In genomic region chr6:150732765-150733539, GRCh38 we compare ENCODE assay signal across 21 cellular contexts.
DNase-seq lines count a peak whose midpoint lies in the region; ATAC-seq, FAIRE-seq and TF ChIP-seq lines count a peak whose summit lies in the region.
"Had no signal": no experiment of that assay in that cellular context is flagged by ENCODE, and none has a peak within 500 bp of the region (broad histone marks: within the 10 kb centered on the region; RNA-seq: fewer than 3 reads in every experiment).

No MANE protein-coding gene starts in this region.

- no peak overlapping the region for H4K91ac ChIP-seq in trophoblast cell (ENCODE audit: low read depth, low read length)

- CTCF ChIA-PET in CD4-positive, alpha-beta T cell (lab: Charles Lee) = no interaction called here

- no peaks in the 10 kb centered on the region for H3K27me3 ChIP-seq in trophoblast cell (ENCODE audit: insufficient read depth, low read length)
- H3K27me3 ChIP-seq in CD4-positive, alpha-beta T cell (ENCODE audit: control insufficient read depth, insufficient read depth, low read length) = no peaks in the 10 kb centered on the region
- H3K27me3 ChIP-seq: body of pancreas, gastroesophageal sphincter, pancreas, testis had no signal

- H3K18ac ChIP-seq in trophoblast cell (ENCODE audit: low read length) = peak overlapping the region; percentile 65

- intact Hi-C loops in CD4-positive, alpha-beta T cell (cut with DNase I, micrococcal nuclease) = no loop called here

- no peak overlapping the region for H3K27ac ChIP-seq in trophoblast cell (ENCODE audit: low read depth, low read length)
- no peak overlapping the region for H3K27ac ChIP-seq in CD4-positive, alpha-beta T cell (ENCODE audit: low read depth, low read length)
- H3K27ac ChIP-seq: body of pancreas, epithelial cell of prostate, gastroesophageal sphincter, pancreas, PC-9, testis had no signal

- no peak for FAIRE-seq in HTR-8/SVneo (lab: Jason Lieb, UNC)
- FAIRE-seq: pancreas, TTC549 had no signal

- H2BK5ac ChIP-seq in trophoblast cell (ENCODE audit: low read depth, low read length, poor library complexity) = no peak overlapping the region

- H3K9me3 Mint-ChIP-seq in CD4-positive, alpha-beta T cell = no peaks in the 10 kb centered on the region
- H3K9me3 Mint-ChIP-seq: activated naive CD4-positive, alpha-beta T cell treated with anti-CD3 and anti-CD28 coated beads, Interleukin-2, amount 50 U/mL, for 24 hours had no signal

- peaks cover 1% of the 10 kb centered on the region for H3K9me3 ChIP-seq in trophoblast cell (ENCODE audit: insufficient read depth, low read depth, low read length)
- no peaks in the 10 kb centered on the region for H3K9me3 ChIP-seq in CD4-positive, alpha-beta T cell (ENCODE audit: control insufficient read depth, low read length)
- H3K9me3 ChIP-seq: body of pancreas, gastroesophageal sphincter, pancreas, testis had no signal

- H3K4me3 Mint-ChIP-seq in CD4-positive, alpha-beta T cell = no peak overlapping the region
- H3K4me3 Mint-ChIP-seq: activated naive CD4-positive, alpha-beta T cell treated with anti-CD3 and anti-CD28 coated beads, Interleukin-2, amount 50 U/mL, for 24 hours had no signal

- DNase-seq in trophoblast cell (no peak), HTR-8/SVneo (ENCODE audit: insufficient read length, low spot score) (no peak), globus pallidus (ENCODE audit: low spot score) (no peak)
- no peak for DNase-seq in CD4-positive, alpha-beta T cell
- DNase-seq: activated CD4-positive, alpha-beta T cell treated with anti-CD3 and anti-CD28 coated beads, Interleukin-2, amount 50 U/mL, for 1 hour; body of pancreas; IMR-90; MV-4-11; NCI-H2081 treated with DMSO at 0.1 percent for 48 hours; NCI-H526 treated with DMSO at 0.1 percent for 48 hours; pancreas; PC-9; stimulated activated CD4-positive, alpha-beta T cell treated with anti-CD3 and anti-CD28 coated beads, Interleukin-4, amount 100 ng/mL, for 1 hour; testis had no signal

- H2AK5ac ChIP-seq in trophoblast cell (ENCODE audit: low read length) = no peak overlapping the region

- POLR2A ChIA-PET in CD4-positive, alpha-beta T cell (lab: Charles Lee) = no interaction called here

- no peak overlapping the region for H3K4me2 ChIP-seq in trophoblast cell (ENCODE audit: low read length)
- H3K4me2 ChIP-seq: PC-9 had no signal

- H3K14ac ChIP-seq in trophoblast cell (ENCODE audit: low read length) = no peak overlapping the region

- TF ChIP-seq CTCF in CD4-positive, alpha-beta T cell (IDR thresholded peaks at IDR 0.05) = no peak

- H3K4me1 ChIP-seq in trophoblast cell (ENCODE audit: control insufficient read depth in 1 of 2, insufficient read depth in 2 of 2, low read length in 2 of 2) = no peaks in the 10 kb centered on the region
- H3K4me1 ChIP-seq: body of pancreas, gastroesophageal sphincter, pancreas had no signal

- no peak overlapping the region for H2BK120ac ChIP-seq in trophoblast cell (ENCODE audit: insufficient read depth, low read length, poor library complexity)

- no peak overlapping the region for H3K27ac Mint-ChIP-seq in CD4-positive, alpha-beta T cell
- H3K27ac Mint-ChIP-seq: activated naive CD4-positive, alpha-beta T cell treated with anti-CD3 and anti-CD28 coated beads, Interleukin-2, amount 50 U/mL, for 24 hours had no signal

- H3K36me3 Mint-ChIP-seq in CD4-positive, alpha-beta T cell (ENCODE audit: low read depth) = no peaks in the 10 kb centered on the region
- H3K36me3 Mint-ChIP-seq: activated naive CD4-positive, alpha-beta T cell treated with anti-CD3 and anti-CD28 coated beads, Interleukin-2, amount 50 U/mL, for 24 hours had no signal

- no peak overlapping the region for H4K8ac ChIP-seq in trophoblast cell (ENCODE audit: low read depth, low read length)

- H3K36me3 ChIP-seq in trophoblast cell (ENCODE audit: control insufficient read depth in 1 of 2, insufficient read depth in 2 of 2, low read length in 2 of 2) = peaks cover 4 to 8% of the 10 kb centered on the region in 2 experiments
- H3K36me3 ChIP-seq: pancreas had no signal

- H3K4me3 ChIP-seq in trophoblast cell (ENCODE audit: low read depth, low read length) = no peak overlapping the region
- H3K4me3 ChIP-seq: body of pancreas, gastroesophageal sphincter, pancreas, PC-9, testis had no signal

- no peak overlapping the region for H3K23ac ChIP-seq in trophoblast cell (ENCODE audit: low read length)

- no peaks in the 10 kb centered on the region for H3K79me2 ChIP-seq in trophoblast cell (ENCODE audit: control insufficient read depth, insufficient read depth, low read length, poor library complexity)

- H2BK12ac ChIP-seq in trophoblast cell (ENCODE audit: low read length) = no peak overlapping the region

- no CpG with 5 or more reads among the region's 12 CpGs for WGBS in trophoblast cell (ENCODE audit: extremely low coverage, insufficient coverage, insufficient read length)

- H3K27me3 Mint-ChIP-seq in CD4-positive, alpha-beta T cell = no peaks in the 10 kb centered on the region
- H3K27me3 Mint-ChIP-seq: activated naive CD4-positive, alpha-beta T cell treated with anti-CD3 and anti-CD28 coated beads, Interleukin-2, amount 50 U/mL, for 24 hours had no signal

- no peaks in the 10 kb centered on the region for H3K79me1 ChIP-seq in trophoblast cell (ENCODE audit: low read length)

- no peak overlapping the region for H3K4ac ChIP-seq in trophoblast cell (ENCODE audit: low read depth, low read length)

- H3K9ac ChIP-seq in trophoblast cell (ENCODE audit: low read length) = no peak overlapping the region

- H3K4me1 Mint-ChIP-seq in CD4-positive, alpha-beta T cell (ENCODE audit: low read depth) = no peaks in the 10 kb centered on the region
- H3K4me1 Mint-ChIP-seq: activated naive CD4-positive, alpha-beta T cell treated with anti-CD3 and anti-CD28 coated beads, Interleukin-2, amount 50 U/mL, for 24 hours had no signal

- ATAC-seq in GM18511 (IDR thresholded peaks at IDR 0.05; ENCODE audit: unreplicated experiment) = peak; percentile 83
- ATAC-seq in GM21360 (IDR thresholded peaks at IDR 0.05; ENCODE audit: unreplicated experiment) = peak; percentile 55
- ATAC-seq in HG03342 (IDR thresholded peaks at IDR 0.05; ENCODE audit: unreplicated experiment) = peak; percentile 84
- ATAC-seq in CD4-positive, alpha-beta T cell (ENCODE audit: poor library complexity) = no peak
- ATAC-seq: body of pancreas, gastroesophageal sphincter, pancreas had no signal

- no peak overlapping the region for H2AFZ ChIP-seq in trophoblast cell (ENCODE audit: insufficient read depth, low read length, poor library complexity)
- H2AFZ ChIP-seq: PC-9 had no signal

- no peak overlapping the region for H4K12ac ChIP-seq in trophoblast cell (ENCODE audit: low read depth, low read length)
